Comparison of ENCODE assay signal across 1 cellular context in the genomic region with DNA sequence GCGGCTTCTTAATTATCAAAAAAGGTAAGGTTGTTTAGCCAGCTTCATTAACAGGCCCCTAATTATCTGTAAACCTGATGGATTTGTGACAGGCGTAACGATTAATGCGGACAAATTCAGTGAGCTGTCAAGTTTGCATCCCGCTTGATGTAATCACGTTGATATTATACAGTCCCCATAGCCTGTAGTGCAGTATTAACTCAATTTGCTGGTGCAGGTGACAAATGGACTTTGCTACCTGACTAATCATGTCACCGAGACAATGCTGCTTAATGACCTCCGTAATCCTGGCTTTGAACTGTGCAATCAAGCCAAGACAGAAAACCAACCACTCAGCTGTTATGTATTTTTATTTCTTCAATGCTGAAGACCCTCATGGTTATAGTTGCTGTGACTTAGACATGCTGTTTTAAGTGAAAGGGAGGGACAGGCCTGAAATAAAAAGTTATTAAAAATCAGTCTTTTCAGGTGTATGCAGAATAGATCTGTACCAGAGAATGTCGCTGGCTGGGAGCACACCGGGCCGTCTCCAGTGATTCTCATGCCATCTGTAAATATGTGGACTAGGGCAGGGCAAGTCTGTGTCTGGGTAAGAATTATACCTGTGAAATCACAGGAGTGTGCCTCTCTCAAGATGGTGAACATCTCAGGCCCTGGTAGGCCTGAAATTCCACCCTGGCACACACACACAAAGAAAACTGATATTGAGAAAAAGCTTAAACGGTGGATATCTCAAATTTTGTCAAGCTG.
TF ChIP-seq lines count a peak whose summit lies in the region.

No MANE protein-coding gene starts in this region.

TF ChIP-seq in GM12878, 131 proteins besides CTCF, POLR2A, EP300 and RAD21:
- TF ChIP-seq, protein P1, sequence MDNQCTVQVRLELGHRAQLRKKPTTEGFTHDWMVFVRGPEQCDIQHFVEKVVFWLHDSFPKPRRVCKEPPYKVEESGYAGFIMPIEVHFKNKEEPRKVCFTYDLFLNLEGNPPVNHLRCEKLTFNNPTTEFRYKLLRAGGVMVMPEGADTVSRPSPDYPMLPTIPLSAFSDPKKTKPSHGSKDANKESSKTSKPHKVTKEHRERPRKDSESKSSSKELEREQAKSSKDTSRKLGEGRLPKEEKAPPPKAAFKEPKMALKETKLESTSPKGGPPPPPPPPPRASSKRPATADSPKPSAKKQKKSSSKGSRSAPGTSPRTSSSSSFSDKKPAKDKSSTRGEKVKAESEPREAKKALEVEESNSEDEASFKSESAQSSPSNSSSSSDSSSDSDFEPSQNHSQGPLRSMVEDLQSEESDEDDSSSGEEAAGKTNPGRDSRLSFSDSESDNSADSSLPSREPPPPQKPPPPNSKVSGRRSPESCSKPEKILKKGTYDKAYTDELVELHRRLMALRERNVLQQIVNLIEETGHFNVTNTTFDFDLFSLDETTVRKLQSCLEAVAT (IDR thresholded peaks at IDR 0.05), result peak; percentile 77; the same call in 1 of the 2 replicates
- TF ChIP-seq ZNF217 (IDR thresholded peaks at IDR 0.05), result no peak
- TF ChIP-seq MTA2 (IDR thresholded peaks at IDR 0.05; ENCODE audit: low read depth), result 0 out of 2 replicates have a peak, but pooled peaks have one; percentile 15
- no peak for TF ChIP-seq SREBF2 (IDR thresholded peaks at IDR 0.05; ENCODE audit: low read length)
- TF ChIP-seq ZNF384 (IDR thresholded peaks at IDR 0.05; ENCODE audit: borderline replicate concordance, low read depth, low read length), result no peak
- TF ChIP-seq FOXM1 (IDR thresholded peaks at IDR 0.05; ENCODE audit: low read depth, low read length), result no peak
- no peak for TF ChIP-seq SRF (IDR thresholded peaks at IDR 0.05; ENCODE audit: low read depth in 2 of 2, low read length in 2 of 2)
